ENCODE assay signal across 16 cellular contexts in the genomic region with DNA sequence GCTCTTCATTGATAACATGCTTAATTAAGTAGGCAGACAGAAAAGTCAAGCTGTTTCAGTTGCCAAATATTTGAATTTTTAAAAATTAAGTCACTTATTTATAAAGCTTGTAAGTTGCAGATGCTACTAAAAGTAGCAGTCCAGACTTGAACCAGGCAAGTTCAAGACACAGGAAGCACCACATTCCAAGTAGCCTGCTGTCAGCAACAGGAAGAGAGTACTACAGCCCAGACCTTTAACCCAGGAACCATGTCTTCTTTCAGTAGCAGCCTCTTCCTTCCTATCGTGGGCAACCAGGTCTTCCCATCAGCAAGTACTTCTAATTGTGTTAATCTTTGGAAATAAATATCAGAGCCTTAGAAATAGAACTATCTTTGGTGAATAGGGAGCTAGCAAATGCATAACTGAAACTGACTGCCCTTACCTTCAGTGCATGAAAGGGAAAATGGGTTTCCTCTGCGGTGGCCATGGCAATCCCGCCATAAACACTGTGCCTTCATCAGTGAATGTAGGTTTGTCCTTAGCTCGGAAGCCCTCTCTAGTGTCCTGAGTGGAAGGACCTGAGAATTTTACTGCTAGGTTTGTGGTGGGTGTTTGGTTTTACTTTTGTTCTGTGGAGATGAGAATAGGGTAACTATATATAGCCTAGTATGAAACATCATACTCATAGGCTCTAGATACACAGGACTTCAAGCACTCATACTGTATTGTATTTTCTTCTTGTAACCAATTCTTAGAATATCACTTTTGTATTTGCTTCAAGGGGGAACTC.
DNase-seq lines count a peak whose midpoint lies in the region; ATAC-seq lines count a peak whose summit lies in the region.
"Had no signal": no experiment of that assay in that cellular context is flagged by ENCODE, and none has a peak within 500 bp of the region (broad histone marks: within the 10 kb centered on the region; RNA-seq: fewer than 3 reads in every experiment).

No MANE protein-coding gene starts in this region.

- peak; percentile 30 for DNase-seq in EH (ENCODE audit: low read depth)
- no peak for DNase-seq in left lobe of liver (ENCODE audit: low spot score)
- no peak for DNase-seq in ureter (ENCODE audit: low spot score)
- no peak for DNase-seq in SW 1271 (lab: John Stamatoyannopoulos, UW)
- no peak for DNase-seq in GF-D8 (lab: John Stamatoyannopoulos, UW)
- DNase-seq: activated CD4-positive, alpha-beta T cell treated with anti-CD3 and anti-CD28 coated beads, Interleukin-2, amount 50 U/mL, for 4 hours; activated naive CD4-positive, alpha-beta T cell treated with anti-CD3 and anti-CD28 coated beads for 36 hours; dermis blood vessel endothelial cell; head of caudate nucleus; NCI-H1048; NCI-H748 treated with DMSO at 0.1 percent for 48 hours; psoas muscle; substantia nigra had no signal

- peak; percentile 79 for ATAC-seq in GM19324 (IDR thresholded peaks at IDR 0.05; ENCODE audit: low FRiP score, unreplicated experiment)
- peak; percentile 82 for ATAC-seq in HG02852 (IDR thresholded peaks at IDR 0.05; ENCODE audit: unreplicated experiment)
- ATAC-seq in HG03575 (IDR thresholded peaks at IDR 0.05; ENCODE audit: extremely low read depth, insufficient number of reproducible peaks, low FRiP score, unreplicated experiment), result peak; percentile 75
- no peak for ATAC-seq in left lobe of liver
- ATAC-seq: psoas muscle had no signal
